Comparison of ENCODE assay signal across 15 cellular contexts in the genomic region with DNA sequence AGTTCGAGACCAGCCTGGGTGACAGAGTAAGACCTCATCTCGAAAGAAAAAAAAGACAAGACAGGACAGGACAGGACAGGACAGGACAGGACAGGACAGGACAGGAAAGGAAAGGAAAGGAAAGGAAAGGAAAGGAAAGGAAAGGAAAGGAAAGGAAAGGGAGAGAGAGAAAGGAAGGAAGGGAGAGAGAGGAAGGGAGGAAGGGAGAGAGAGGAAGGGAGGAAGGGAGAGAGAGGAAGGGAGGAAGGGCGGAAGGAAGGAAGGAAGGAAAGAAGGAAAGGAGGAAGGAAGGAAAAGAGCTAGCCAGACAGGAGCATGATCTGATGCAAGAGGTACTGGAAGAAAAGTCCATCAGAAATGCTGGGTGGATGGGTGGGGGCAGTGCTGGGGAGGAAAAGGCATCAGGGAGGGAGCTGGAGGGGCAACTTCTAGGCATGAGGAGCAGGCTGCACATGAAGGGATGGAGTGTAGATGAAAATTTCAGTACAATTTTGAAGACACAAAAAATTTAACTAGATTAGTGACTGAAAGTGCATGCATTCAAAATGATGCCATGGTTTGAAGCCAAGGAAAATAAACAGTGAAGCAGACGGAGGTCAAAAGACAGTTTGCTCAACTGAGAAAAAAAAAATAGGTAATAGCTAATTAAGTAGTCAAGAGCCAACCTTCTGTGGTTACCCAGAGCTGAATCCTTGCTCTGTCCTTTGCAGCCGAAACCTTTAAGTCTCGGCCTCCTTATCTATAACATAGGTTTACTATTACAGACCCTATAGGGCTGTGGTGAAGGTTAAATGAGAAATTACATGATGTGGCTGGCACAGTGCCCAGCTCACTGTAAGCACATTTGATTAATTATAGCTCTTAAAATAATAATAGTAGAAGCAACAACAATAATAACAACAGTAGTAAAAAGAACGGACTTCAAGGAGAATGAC. TPM values are rescaled to one million over a fixed set of nuclear protein-coding genes. Genes with fewer than 3 reads are reported as not detected.
DNase-seq lines count a peak whose midpoint lies in the region; ATAC-seq and TF ChIP-seq lines count a peak whose summit lies in the region.
"Had no signal": no experiment of that assay in that cellular context is flagged by ENCODE, and none has a peak within 500 bp of the region (broad histone marks: within the 10 kb centered on the region; RNA-seq: fewer than 3 reads in every experiment).

No MANE protein-coding gene starts in this region.

- H3K4me2 ChIP-seq in PC-3 (ENCODE audit: low read length) = no peak overlapping the region

- no peak overlapping the region for H3K27ac Mint-ChIP-seq in progenitor cell of endocrine pancreas
- H3K27ac Mint-ChIP-seq: activated T-helper 2 cell treated with anti-CD3 and anti-CD28 coated beads, Interferon-gamma antibody, Interleukin-2, Interleukin-4, amounts not matched to agents 10 μg/mL and 5 μg/mL and 100 μg/mL, durations not matched to agents 14 hours and 24 hours and 36 hours had no signal

- H3K36me3 Mint-ChIP-seq in progenitor cell of endocrine pancreas (ENCODE audit: insufficient read depth) = peaks cover 13% of the 10 kb centered on the region
- H3K36me3 Mint-ChIP-seq: natural killer cell had no signal

- H4K20me1 ChIP-seq in PC-3 (ENCODE audit: low read length) = no peaks in the 10 kb centered on the region

- no peaks in the 10 kb centered on the region for H3K27me3 Mint-ChIP-seq in progenitor cell of endocrine pancreas

- TF ChIP-seq POLR2A in gastroesophageal sphincter (IDR thresholded peaks at IDR 0.05) (no peak), gastrocnemius medialis (IDR thresholded peaks at IDR 0.05) (no peak)

- POLR2A ChIA-PET in PC-3 (lab: Charles Lee; ENCODE audit: unreplicated experiment) = no interaction called here

- H3K4me3 ChIP-seq in astrocyte of the cerebellum (ENCODE audit: low read depth, low read length) (no peak overlapping the region), gastroesophageal sphincter (no peak overlapping the region), gastrocnemius medialis (no peak overlapping the region), PC-3 (ENCODE audit: low read length) (no peak overlapping the region), psoas muscle (no peak overlapping the region)

- H3K4me3 Mint-ChIP-seq in progenitor cell of endocrine pancreas (ENCODE audit: low read depth) = no peak overlapping the region
- H3K4me3 Mint-ChIP-seq: immature natural killer cell, natural killer cell had no signal

- H3K9ac ChIP-seq in PC-3 (ENCODE audit: low read length) = no peak overlapping the region

- H3K27ac ChIP-seq in gastroesophageal sphincter (peak overlapping the region; percentile 20 to 69 (median 42)), gastrocnemius medialis (peak overlapping the region in 3 of 4 donors; percentile 3 to 45 (median 23)), PC-3 (ENCODE audit: low read length) (no peak overlapping the region), psoas muscle (no peak overlapping the region)

- no TSS peak for BruUV-seq in PC-3 (replicated peaks; lab: Mats Ljungman, UMichigan)

- no peaks in the 10 kb centered on the region for H3K9me3 Mint-ChIP-seq in progenitor cell of endocrine pancreas (ENCODE audit: low read depth)
- H3K9me3 Mint-ChIP-seq: activated T-helper 2 cell treated with anti-CD3 and anti-CD28 coated beads, Interferon-gamma antibody, Interleukin-2, Interleukin-4, amounts not matched to agents 10 μg/mL and 5 μg/mL and 100 μg/mL, durations not matched to agents 14 hours and 24 hours and 36 hours; immature natural killer cell; natural killer cell had no signal

- H3K4me1 ChIP-seq in gastroesophageal sphincter = peaks cover 6 to 34% (median 7%) of the 10 kb centered on the region in 3 donors
- H3K4me1 ChIP-seq in gastrocnemius medialis = peaks cover 57 to 58% of the 10 kb centered on the region in 2 donors
- H3K4me1 ChIP-seq in PC-3 (ENCODE audit: insufficient read depth, low read length) = no peaks in the 10 kb centered on the region
- peaks cover 57% of the 10 kb centered on the region for H3K4me1 ChIP-seq in psoas muscle
- H3K4me1 ChIP-seq: Caco-2 had no signal

- H3K36me3 ChIP-seq in gastroesophageal sphincter = peaks cover 0 to 12% of the 10 kb centered on the region in 2 donors
- H3K36me3 ChIP-seq in gastrocnemius medialis = no peaks in the 10 kb centered on the region
- no peaks in the 10 kb centered on the region for H3K36me3 ChIP-seq in PC-3 (ENCODE audit: low read depth, low read length)
- H3K36me3 ChIP-seq in psoas muscle (ENCODE audit: insufficient read depth in 1 of 2, low read depth in 1 of 2) = no peaks in the 10 kb centered on the region

- no peaks in the 10 kb centered on the region for H3K9me2 ChIP-seq in PC-3 (replicated peaks; ENCODE audit: low read length)

- DNase-seq in NCI-H748 (lab: John Stamatoyannopoulos, UW; ENCODE audit: unreplicated experiment) (peak; percentile 29), NCI-H748 treated with DMSO at 0.1 percent for 48 hours (lab: John Stamatoyannopoulos, UW) (no peak), astrocyte of the cerebellum (ENCODE audit: low read depth) (peak; percentile 77), gastrocnemius medialis (no peak), PC-3 (no peak), progenitor cell of endocrine pancreas (ENCODE audit: low spot score, unreplicated experiment) (no peak), psoas muscle (no peak)
- DNase-seq: Caco-2, caudate nucleus, immature natural killer cell, natural killer cell, NCI-H146 had no signal

- TF ChIP-seq CTCF in astrocyte of the cerebellum (IDR thresholded peaks at IDR 0.05; ENCODE audit: low read depth, low read length, missing control alignments) (no peak), gastroesophageal sphincter (IDR thresholded peaks at IDR 0.05) (no peak), gastrocnemius medialis (IDR thresholded peaks at IDR 0.05 in 4 of 5, conservative IDR thresholded peaks at IDR 0.05 in 1 of 5) (no peak), PC-3 (conservative IDR thresholded peaks at IDR 0.05; ENCODE audit: low read depth, low read length) (no peak), progenitor cell of endocrine pancreas (IDR thresholded peaks at IDR 0.05; ENCODE audit: unreplicated experiment) (no peak), psoas muscle (IDR thresholded peaks at IDR 0.05) (no peak)

- no peaks in the 10 kb centered on the region for H3K79me2 ChIP-seq in PC-3 (ENCODE audit: low read length)

- ATAC-seq in gastroesophageal sphincter (no peak), gastrocnemius medialis (no peak), PC-3 (no peak), psoas muscle (no peak)
- ATAC-seq: activated CD4-positive, CD25-positive, alpha-beta regulatory T cell treated with anti-CD3 and anti-CD28 coated beads, Interleukin-2, amount 50 U/mL, for 24 hours; natural killer cell had no signal

- H3K27me3 ChIP-seq in gastroesophageal sphincter = no peaks in the 10 kb centered on the region
- no peaks in the 10 kb centered on the region for H3K27me3 ChIP-seq in gastrocnemius medialis
- no peaks in the 10 kb centered on the region for H3K27me3 ChIP-seq in PC-3 (ENCODE audit: low read length)
- H3K27me3 ChIP-seq in psoas muscle (ENCODE audit: insufficient read depth in 3 of 3, low read length in 2 of 3) = no peaks in the 10 kb centered on the region

- 47 to 67% methylated on average over 5 to 7 of the region's 7 CpGs for WGBS in gastroesophageal sphincter (ENCODE audit: low coverage in 1 of 2), 2 donors
- 81 to 84% (median 83%) methylated on average over 7 of the region's 7 CpGs for WGBS in psoas muscle, 3 donors

- H2AFZ ChIP-seq in PC-3 (ENCODE audit: low read length) = no peak overlapping the region

- TF ChIP-seq EP300 in gastroesophageal sphincter (IDR thresholded peaks at IDR 0.05) = no peak

- peaks cover 16% of the 10 kb centered on the region for H3K4me1 Mint-ChIP-seq in progenitor cell of endocrine pancreas (ENCODE audit: low read depth)

- no peaks in the 10 kb centered on the region for H3F3A ChIP-seq in PC-3 (ENCODE audit: low read length, unreplicated experiment)

- CTCF ChIA-PET in PC-3 (lab: Charles Lee) = no interaction called here

- H3K9me3 ChIP-seq in gastroesophageal sphincter (no peaks in the 10 kb centered on the region), gastrocnemius medialis (no peaks in the 10 kb centered on the region), PC-3 (ENCODE audit: low read length) (no peaks in the 10 kb centered on the region), psoas muscle (no peaks in the 10 kb centered on the region)
- H3K9me3 ChIP-seq: Caco-2 had no signal

- intact Hi-C loops in gastrocnemius medialis (cut with DNase I; ENCODE audit: low total_unique reads) = no loop called here
- intact Hi-C loops in PC-3 (cut with micrococcal nuclease) = no loop called here
- intact Hi-C loops in psoas muscle (cut with DNase I) = no loop called here

- in situ Hi-C loops in astrocyte of the cerebellum (cut with HindIII; ENCODE audit: low sequenced_read_pairs) = no loop called here
- in situ Hi-C loops in gastrocnemius medialis (cut with MboI; ENCODE audit: low sequenced_read_pairs in 4 of 4) = no loop called here

RNA-seq across cellular contexts. Expression of a gene that starts 59.9 kb away (rescaled TPM):
- 10 to 100 TPM in 3 of 4 donors, 1 to 10 TPM in 1; 9.3 to 39.4 (median 20.3) TPM for total RNA-seq in gastroesophageal sphincter
- total RNA-seq in gastrocnemius medialis = 10 to 100 TPM in 2 of 4 donors, 1 to 10 TPM in 2; 7.2 to 16.1 (median 10.9) TPM
- total RNA-seq in PC-3 (2014; rRNA removed) = 9.8 and 12.0 TPM in 2 replicates
- 49.2 and 50.2 TPM in 2 replicates for total RNA-seq in progenitor cell of endocrine pancreas
- total RNA-seq in psoas muscle = 10 to 100 TPM in 3 of 4 donors, 1 to 10 TPM in 1; 7.3 to 15.2 (median 13.3) TPM
- polyA plus RNA-seq in psoas muscle = 1 to 10 TPM; 1.7 to 3.1 (median 2.6) TPM

Comparison
In these comparisons a context has a peak if more than half of its experiments do, and no peak if none do; other contexts are left out.
1. DNase-seq: peak in NCI-H748 (single experiment) and astrocyte of the cerebellum (single experiment); none in NCI-H748 treated with DMSO at 0.1 percent for 48 hours (single experiment), gastrocnemius medialis (0 of 2), PC-3 (single experiment), progenitor cell of endocrine pancreas (single experiment) and psoas muscle (0 of 2).
2. H3K27ac ChIP-seq: peak in gastroesophageal sphincter (4 of 4) and gastrocnemius medialis (3 of 4); none in PC-3 (single experiment) and psoas muscle (single experiment).